ENCODE assay signal across 20 cellular contexts in the genomic region with DNA sequence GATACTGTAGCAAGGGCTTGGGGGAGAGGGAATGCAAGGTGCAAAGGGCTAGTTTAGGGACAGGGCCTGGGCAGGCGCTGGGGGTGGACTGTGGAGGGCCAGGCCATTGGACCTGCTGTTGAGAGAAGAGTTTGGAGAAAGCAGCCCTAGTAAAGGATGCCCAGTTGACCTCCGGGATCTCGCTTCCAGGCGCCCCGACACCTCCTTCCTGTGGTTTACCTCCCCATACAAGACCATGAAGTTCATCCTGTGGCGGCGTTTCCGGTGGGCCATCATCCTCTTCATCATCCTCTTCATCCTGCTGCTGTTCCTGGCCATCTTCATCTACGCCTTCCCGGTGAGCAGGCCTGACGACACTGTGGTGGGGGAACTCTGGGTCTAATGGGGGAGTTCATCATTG.
DNase-seq lines count a peak whose midpoint lies in the region; ATAC-seq and TF ChIP-seq lines count a peak whose summit lies in the region.
"Had no signal": no experiment of that assay in that cellular context is flagged by ENCODE, and none has a peak within 500 bp of the region (broad histone marks: within the 10 kb centered on the region; RNA-seq: fewer than 3 reads in every experiment).

No MANE protein-coding gene starts in this region.

- H3K27me3 ChIP-seq in RWPE2 (ENCODE audit: insufficient read depth, poor library complexity, severe bottlenecking) (peaks cover 4% of the 10 kb centered on the region), spleen (replicated peaks in 1 of 7) (no peaks in the 10 kb centered on the region)
- H3K27me3 ChIP-seq in effector memory CD4-positive, alpha-beta T cell (replicated peaks; ENCODE audit: control insufficient read depth, insufficient read depth, low read length, poor library complexity, severe bottlenecking) = no peaks in the 10 kb centered on the region
- H3K27me3 ChIP-seq: BE2C had no signal

- intact Hi-C loops in Right ventricle myocardium superior (cut with DNase I) = no loop called here
- intact Hi-C loops in Right ventricle myocardium inferior (cut with DNase I) = no loop called here
- intact Hi-C loops in spleen (cut with DNase I; ENCODE audit: low total_unique reads) = no loop called here

- H3K27ac ChIP-seq in RWPE2 (ENCODE audit: poor library complexity, severe bottlenecking) = no peak overlapping the region
- H3K27ac ChIP-seq in spleen = no peak overlapping the region
- H3K27ac ChIP-seq in effector memory CD4-positive, alpha-beta T cell (ENCODE audit: insufficient read depth, low read length, poor library complexity, severe bottlenecking) = no peak overlapping the region
- H3K27ac ChIP-seq: HL-60, PC-9 had no signal

- TF ChIP-seq POLR2A in spleen (IDR thresholded peaks at IDR 0.05) = no peak

- H3K36me3 ChIP-seq in RWPE2 (ENCODE audit: low read depth) (no peaks in the 10 kb centered on the region), spleen (peaks cover 0 to 94% (median 33%) of the 10 kb centered on the region in 6 donors)
- no peaks in the 10 kb centered on the region for H3K36me3 ChIP-seq in effector memory CD4-positive, alpha-beta T cell (ENCODE audit: control insufficient read depth, insufficient read depth, low read length)
- H3K36me3 ChIP-seq: BE2C had no signal

- no peaks in the 10 kb centered on the region for H3K4me1 ChIP-seq in RWPE2 (ENCODE audit: insufficient read depth, poor library complexity, severe bottlenecking)
- no peaks in the 10 kb centered on the region for H3K4me1 ChIP-seq in spleen
- H3K4me1 ChIP-seq in effector memory CD4-positive, alpha-beta T cell (ENCODE audit: control insufficient read depth, insufficient read depth, low read length, poor library complexity, severe bottlenecking) = no peaks in the 10 kb centered on the region
- H3K4me1 ChIP-seq: BE2C had no signal

- CTCF ChIA-PET in T-cell (lab: Charles Lee) = no interaction called here

- H3K27me3 Mint-ChIP-seq in T-cell = peaks cover 6 to 8% of the 10 kb centered on the region in 2 donors

- H3K4me3 ChIP-seq in RWPE2 (ENCODE audit: severe bottlenecking) (no peak overlapping the region), spleen (no peak overlapping the region)
- H3K4me3 ChIP-seq in effector memory CD4-positive, alpha-beta T cell (ENCODE audit: insufficient read depth, low read depth, low read length, poor library complexity, severe bottlenecking) = no peak overlapping the region
- H3K4me3 ChIP-seq: PC-9 had no signal

- ATAC-seq in Right ventricle myocardium superior (ENCODE audit: poor library complexity) (no peak), Right ventricle myocardium inferior (no peak), RWPE2 (ENCODE audit: low read depth) (no peak), T-cell (replicated peaks in 1 of 4) (no peak)

- no peaks in the 10 kb centered on the region for H3K36me3 Mint-ChIP-seq in T-cell

- 90 to 98% (median 92%) methylated on average over 11 of the region's 11 CpGs for WGBS in spleen, 5 donors

- TF ChIP-seq CTCF in RWPE2 (IDR thresholded peaks at IDR 0.05; ENCODE audit: poor library complexity, severe bottlenecking) (no peak), spleen (IDR thresholded peaks at IDR 0.05 in 8 of 11, conservative IDR thresholded peaks at IDR 0.05 in 3 of 11) (no peak)

- DNase-seq in Right ventricle myocardium superior (peak; percentile 40), Right ventricle myocardium inferior (ENCODE audit: missing footprints) (no peak), RWPE2 (ENCODE audit: low spot score) (peak; percentile 34), mesenteric fat pad (ENCODE audit: low spot score) (peak; percentile 81), spleen (peak; percentile 55), T-cell (no peak)
- DNase-seq in effector memory CD4-positive, alpha-beta T cell = no peak
- DNase-seq: 8988T, ACHN, BE2C, Calu3, H7, NCI-H1048, NCI-H1694, NCI-H2029 treated with DMSO at 0.1 percent for 48 hours, NCI-H446 treated with DMSO at 0.1 percent for 48 hours, NCI-H526, PC-9, SIG-M5 had no signal

- H3K4me1 Mint-ChIP-seq in T-cell = no peaks in the 10 kb centered on the region

- no peak overlapping the region for H3K4me3 Mint-ChIP-seq in T-cell

- no peaks in the 10 kb centered on the region for H3K9me3 Mint-ChIP-seq in T-cell

- H3K27ac Mint-ChIP-seq in T-cell = no peak overlapping the region

- H3K9me3 ChIP-seq in RWPE2 (ENCODE audit: severe bottlenecking) (no peaks in the 10 kb centered on the region), spleen (no peaks in the 10 kb centered on the region)
- H3K9me3 ChIP-seq in effector memory CD4-positive, alpha-beta T cell (ENCODE audit: control insufficient read depth, low read length) = no peaks in the 10 kb centered on the region
- H3K9me3 ChIP-seq: BE2C had no signal

- POLR2A ChIA-PET in T-cell (lab: Charles Lee) = no interaction called here

Comparison
In these comparisons a context has a peak if more than half of its experiments do, and no peak if none do; other contexts are left out.
1. DNase-seq: peak in Right ventricle myocardium superior (single experiment), RWPE2 (single experiment), mesenteric fat pad (single experiment) and spleen (single experiment); none in Right ventricle myocardium inferior (single experiment), T-cell (0 of 34) and effector memory CD4-positive, alpha-beta T cell (0 of 3).